Comparison of ENCODE assay signal across 24 cellular contexts in the genomic region with DNA sequence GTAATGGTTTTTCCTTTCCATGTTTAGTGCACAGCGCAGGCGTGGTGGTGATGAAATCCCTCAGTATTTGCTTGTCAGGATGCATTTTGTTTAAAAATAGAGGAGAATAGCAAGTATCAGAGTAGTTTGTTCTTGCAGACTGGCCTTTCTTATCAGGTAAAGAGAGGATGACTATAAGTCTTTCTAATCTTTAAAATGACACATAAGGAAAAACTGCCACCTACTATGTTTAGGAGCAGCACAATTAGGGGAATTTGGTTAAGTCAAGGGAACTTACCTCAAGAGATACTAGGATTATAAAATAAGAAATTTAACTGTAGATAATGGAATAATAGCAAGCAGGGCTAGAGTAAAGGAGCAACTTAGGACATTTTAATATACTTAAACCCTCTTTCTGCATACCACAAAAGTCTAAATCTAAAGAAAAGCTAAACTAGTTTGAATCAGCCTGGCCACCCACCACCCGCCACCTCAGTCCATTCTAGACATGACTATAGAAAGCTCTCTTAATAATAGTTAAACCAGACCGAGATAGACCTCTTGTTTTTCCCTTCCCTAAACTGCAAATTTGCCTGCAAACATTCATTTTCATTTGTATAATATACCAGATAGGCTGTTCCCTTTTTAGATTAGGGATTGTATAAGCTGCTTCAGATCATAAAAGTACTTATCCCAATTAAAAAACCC.
DNase-seq lines count a peak whose midpoint lies in the region; ATAC-seq lines count a peak whose summit lies in the region.
"Had no signal": no experiment of that assay in that cellular context is flagged by ENCODE, and none has a peak within 500 bp of the region (broad histone marks: within the 10 kb centered on the region; RNA-seq: fewer than 3 reads in every experiment).

No MANE protein-coding gene starts in this region.

- no peak overlapping the region for H2BK5ac ChIP-seq in mesendoderm (ENCODE audit: low read length)

- H3K27me3 Mint-ChIP-seq in activated T-cell treated with anti-CD3 and anti-CD28 coated beads, Interleukin-2, amount 50 U/mL, for 4 hours (ENCODE audit: low read depth): no peaks in the 10 kb centered on the region
- H3K27me3 Mint-ChIP-seq: effector memory CD8-positive, alpha-beta T cell; natural killer cell treated with Interleukin-12 subunit alpha and Interleukin-12 subunit beta and Interleukin-15 and Interleukin-18, amount 100 ng/mL, for 72 hours; stimulated activated naive CD8-positive, alpha-beta T cell treated with anti-CD3 and anti-CD28 coated beads, Interleukin-15, amount 100 ng/mL, for 72 hours had no signal

- DNase-seq in mesendoderm (no peak), NCI-H1092 (lab: John Stamatoyannopoulos, UW) (no peak), AG08396 (ENCODE audit: low spot score) (no peak)
- no peak for DNase-seq in activated T-cell treated with anti-CD3 and anti-CD28 coated beads, Interleukin-2, amount 50 U/mL, for 4 hours
- DNase-seq: activated CD8-positive, alpha-beta T cell treated with anti-CD3 and anti-CD28 coated beads, Interleukin-2, amount 10 ng/mL, durations not matched to agents 7 days and 5 days; effector memory CD8-positive, alpha-beta T cell; erythroblast; glutamatergic neuron; Kasumi-1; kidney; lower lobe of right lung; MV-4-11; NCI-H446 treated with DMSO at 0.1 percent for 48 hours; stimulated activated naive CD8-positive, alpha-beta T cell treated with anti-CD3 and anti-CD28 coated beads, Interleukin-15, amount 100 ng/mL, for 72 hours; uterus had no signal

- no peak overlapping the region for H2AK5ac ChIP-seq in mesendoderm (ENCODE audit: low read length)

- H3K36me3 ChIP-seq in mesendoderm (ENCODE audit: control insufficient read depth, insufficient read depth, low read length): no peaks in the 10 kb centered on the region
- H3K36me3 ChIP-seq: uterus had no signal

- no peaks in the 10 kb centered on the region for H3K4me1 ChIP-seq in mesendoderm (ENCODE audit: control insufficient read depth, low read depth, low read length)
- H3K4me1 ChIP-seq: lower lobe of right lung, uterus had no signal

- no peak overlapping the region for H2BK120ac ChIP-seq in mesendoderm (ENCODE audit: low read depth, low read length)

- no peak overlapping the region for H3K4me3 Mint-ChIP-seq in activated T-cell treated with anti-CD3 and anti-CD28 coated beads, Interleukin-2, amount 50 U/mL, for 4 hours
- H3K4me3 Mint-ChIP-seq: activated CD8-positive, alpha-beta T cell treated with anti-CD3 and anti-CD28 coated beads, Interleukin-2, amount 10 ng/mL, durations not matched to agents 7 days and 5 days; CD14-positive monocyte; effector memory CD8-positive, alpha-beta T cell; natural killer cell treated with Interleukin-12 subunit alpha and Interleukin-12 subunit beta and Interleukin-15 and Interleukin-18, amount 100 ng/mL, for 72 hours; stimulated activated naive CD8-positive, alpha-beta T cell treated with anti-CD3 and anti-CD28 coated beads, Interleukin-15, amount 100 ng/mL, for 72 hours; T-helper 1 cell treated with Interleukin-12 subunit alpha and Interleukin-12 subunit beta and Interleukin-4 antibody, amounts not matched to agents 30 μg/mL and 1 μg/mL, for 36 hours had no signal

- no peak overlapping the region for H3K18ac ChIP-seq in mesendoderm (ENCODE audit: low read length)

- no peak overlapping the region for H2BK15ac ChIP-seq in mesendoderm (replicated peaks; ENCODE audit: low read depth)

- H3K36me3 Mint-ChIP-seq in activated T-cell treated with anti-CD3 and anti-CD28 coated beads, Interleukin-2, amount 50 U/mL, for 4 hours (ENCODE audit: insufficient read depth): peaks cover 10% of the 10 kb centered on the region

- H3K9me3 Mint-ChIP-seq in activated T-cell treated with anti-CD3 and anti-CD28 coated beads, Interleukin-2, amount 50 U/mL, for 4 hours: no peaks in the 10 kb centered on the region
- H3K9me3 Mint-ChIP-seq: effector memory CD8-positive, alpha-beta T cell; natural killer cell treated with Interleukin-12 subunit alpha and Interleukin-12 subunit beta and Interleukin-15 and Interleukin-18, amount 100 ng/mL, for 72 hours; stimulated activated naive CD8-positive, alpha-beta T cell treated with anti-CD3 and anti-CD28 coated beads, Interleukin-15, amount 100 ng/mL, for 72 hours had no signal

- H3K79me1 ChIP-seq in mesendoderm (ENCODE audit: low read length): no peaks in the 10 kb centered on the region

- H3K23ac ChIP-seq in mesendoderm (ENCODE audit: low read length): no peak overlapping the region

- H4K8ac ChIP-seq in mesendoderm (ENCODE audit: low read depth, low read length): no peak overlapping the region

- H3K4me2 ChIP-seq in mesendoderm (ENCODE audit: low read length): no peak overlapping the region

- H3K27me3 ChIP-seq in mesendoderm (ENCODE audit: insufficient read depth, low read length, poor library complexity): no peaks in the 10 kb centered on the region
- H3K27me3 ChIP-seq: uterus had no signal

- H3K9ac ChIP-seq in mesendoderm (ENCODE audit: low read length): no peak overlapping the region

- no peak overlapping the region for H3K4ac ChIP-seq in mesendoderm (ENCODE audit: low read depth, low read length)

- no peak overlapping the region for H3K4me3 ChIP-seq in mesendoderm (ENCODE audit: low read length)
- H3K4me3 ChIP-seq: lower lobe of right lung, uterus had no signal

- H3K27ac ChIP-seq in mesendoderm (ENCODE audit: low read depth, low read length): no peak overlapping the region
- H3K27ac ChIP-seq: lower lobe of right lung, uterus had no signal

- H4K5ac ChIP-seq in mesendoderm (ENCODE audit: low read length): no peak overlapping the region

- ATAC-seq in GM19372 (IDR thresholded peaks at IDR 0.05; ENCODE audit: low read depth, unreplicated experiment) (peak; percentile 87), HG02642 (IDR thresholded peaks at IDR 0.05; ENCODE audit: poor library complexity, unreplicated experiment) (peak; percentile 95), HG03095 (IDR thresholded peaks at IDR 0.05; ENCODE audit: unreplicated experiment) (peak; percentile 73)
- ATAC-seq in activated T-cell treated with anti-CD3 and anti-CD28 coated beads, Interleukin-2, amount 50 U/mL, for 4 hours: no peak
- ATAC-seq: activated CD4-positive, CD25-positive, alpha-beta regulatory T cell treated with anti-CD3 and anti-CD28 coated beads, Interleukin-2, amount 50 U/mL, for 24 hours; activated CD8-positive, alpha-beta T cell treated with anti-CD3 and anti-CD28 coated beads, Interleukin-2, amount 10 ng/mL, durations not matched to agents 7 days and 5 days; activated naive CD4-positive, alpha-beta T cell treated with anti-CD3 and anti-CD28 coated beads, Interleukin-2, amount 50 U/mL, for 72 hours; effector memory CD8-positive, alpha-beta T cell; HepG2; lower lobe of right lung; natural killer cell treated with Interleukin-12 subunit alpha and Interleukin-12 subunit beta and Interleukin-15 and Interleukin-18, amount 100 ng/mL, for 72 hours; stimulated activated naive CD8-positive, alpha-beta T cell treated with anti-CD3 and anti-CD28 coated beads, Interleukin-15, amount 100 ng/mL, for 72 hours had no signal

- H3K79me2 ChIP-seq in mesendoderm (ENCODE audit: control insufficient read depth, insufficient read depth, low read length): no peaks in the 10 kb centered on the region

- no peaks in the 10 kb centered on the region for H3K4me1 Mint-ChIP-seq in activated T-cell treated with anti-CD3 and anti-CD28 coated beads, Interleukin-2, amount 50 U/mL, for 4 hours (ENCODE audit: low read depth)
- H3K4me1 Mint-ChIP-seq: CD14-positive monocyte; stimulated activated naive CD8-positive, alpha-beta T cell treated with anti-CD3 and anti-CD28 coated beads, Interleukin-15, amount 100 ng/mL, for 72 hours had no signal

- no CpG with 5 or more reads among the region's 4 CpGs for WGBS in mesendoderm (ENCODE audit: extremely low coverage, insufficient coverage, low lambda C conversion rate)

- H3K56ac ChIP-seq in mesendoderm (ENCODE audit: low read length): no peak overlapping the region

Comparison
In these comparisons a context has a peak if more than half of its experiments do, and no peak if none do; other contexts are left out.
1. ATAC-seq: peak in GM19372 (single experiment), HG02642 (single experiment) and HG03095 (single experiment); none in activated T-cell treated with anti-CD3 and anti-CD28 coated beads, Interleukin-2, amount 50 U/mL, for 4 hours (0 of 2).